In genomic region chr14:39040529-39040928, GRCh38 we compare ENCODE assay signal across 3 cellular contexts.
TF ChIP-seq lines count a peak whose summit lies in the region.

No MANE protein-coding gene starts in this region.

TF ChIP-seq in HepG2, 621 proteins besides CTCF, POLR2A, EP300 and RAD21 (continued from another document and continues in another):
- TF ChIP-seq HNF1A (IDR thresholded peaks at IDR 0.05; ENCODE audit: low read depth) (no peak), HNF1A (CRISPR knock-in tag; IDR thresholded peaks at IDR 0.05; ENCODE audit: borderline replicate concordance) (no peak), ZNF652 (CRISPR knock-in tag; IDR thresholded peaks at IDR 0.05; ENCODE audit: borderline replicate concordance, low read depth) (no peak), BORCS8-MEF2B (CRISPR knock-in tag; IDR thresholded peaks at IDR 0.05) (no peak), TRIM24 (CRISPR knock-in tag; IDR thresholded peaks at IDR 0.05) (no peak), ZNF235 (CRISPR knock-in tag; IDR thresholded peaks at IDR 0.05; ENCODE audit: borderline replicate concordance) (no peak), TAF1 (CRISPR knock-in tag; IDR thresholded peaks at IDR 0.05) (no peak), RBM22 (optimal IDR thresholded peaks at IDR 0.05; ENCODE audit: low read length) (peak; percentile 97), ZNF143 (CRISPR knock-in tag; IDR thresholded peaks at IDR 0.05) (no peak), MYNN (CRISPR knock-in tag; IDR thresholded peaks at IDR 0.05; ENCODE audit: low read depth) (no peak), FOXM1 (CRISPR knock-in tag; IDR thresholded peaks at IDR 0.05) (0 out of 2 replicates have a peak, but pooled peaks have one; percentile 12), MBD4 (IDR thresholded peaks at IDR 0.05; ENCODE audit: borderline replicate concordance, low read length) (0 out of 2 replicates have a peak, but pooled peaks have one; percentile 51)
- TF ChIP-seq, protein P1, sequence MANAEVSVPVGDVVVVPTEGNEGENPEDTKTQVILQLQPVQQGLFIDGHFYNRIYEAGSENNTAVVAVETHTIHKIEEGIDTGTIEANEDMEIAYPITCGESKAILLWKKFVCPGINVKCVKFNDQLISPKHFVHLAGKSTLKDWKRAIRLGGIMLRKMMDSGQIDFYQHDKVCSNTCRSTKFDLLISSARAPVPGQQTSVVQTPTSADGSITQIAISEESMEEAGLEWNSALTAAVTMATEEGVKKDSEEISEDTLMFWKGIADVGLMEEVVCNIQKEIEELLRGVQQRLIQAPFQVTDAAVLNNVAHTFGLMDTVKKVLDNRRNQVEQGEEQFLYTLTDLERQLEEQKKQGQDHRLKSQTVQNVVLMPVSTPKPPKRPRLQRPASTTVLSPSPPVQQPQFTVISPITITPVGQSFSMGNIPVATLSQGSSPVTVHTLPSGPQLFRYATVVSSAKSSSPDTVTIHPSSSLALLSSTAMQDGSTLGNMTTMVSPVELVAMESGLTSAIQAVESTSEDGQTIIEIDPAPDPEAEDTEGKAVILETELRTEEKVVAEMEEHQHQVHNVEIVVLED (CRISPR knock-in tag; IDR thresholded peaks at IDR 0.05; ENCODE audit: borderline replicate concordance): no peak

TF ChIP-seq in GM12891, 5 proteins besides CTCF, POLR2A, EP300 and RAD21 (continued from another document):
- TF ChIP-seq POU2F2 (IDR thresholded peaks at IDR 0.05; ENCODE audit: low read depth, low read length) (no peak), PAX5 (IDR thresholded peaks at IDR 0.05; ENCODE audit: insufficient read depth, low read length, severe bottlenecking) (no peak), SPI1 (IDR thresholded peaks at IDR 0.05; ENCODE audit: low read depth, low read length) (no peak)

TF ChIP-seq in GM12878, 131 proteins besides CTCF, POLR2A, EP300 and RAD21 (continued from another document):
- no peak for TF ChIP-seq MLLT1 (IDR thresholded peaks at IDR 0.05)
